8 cellular contexts compared by ENCODE assay signal in the genomic region with DNA sequence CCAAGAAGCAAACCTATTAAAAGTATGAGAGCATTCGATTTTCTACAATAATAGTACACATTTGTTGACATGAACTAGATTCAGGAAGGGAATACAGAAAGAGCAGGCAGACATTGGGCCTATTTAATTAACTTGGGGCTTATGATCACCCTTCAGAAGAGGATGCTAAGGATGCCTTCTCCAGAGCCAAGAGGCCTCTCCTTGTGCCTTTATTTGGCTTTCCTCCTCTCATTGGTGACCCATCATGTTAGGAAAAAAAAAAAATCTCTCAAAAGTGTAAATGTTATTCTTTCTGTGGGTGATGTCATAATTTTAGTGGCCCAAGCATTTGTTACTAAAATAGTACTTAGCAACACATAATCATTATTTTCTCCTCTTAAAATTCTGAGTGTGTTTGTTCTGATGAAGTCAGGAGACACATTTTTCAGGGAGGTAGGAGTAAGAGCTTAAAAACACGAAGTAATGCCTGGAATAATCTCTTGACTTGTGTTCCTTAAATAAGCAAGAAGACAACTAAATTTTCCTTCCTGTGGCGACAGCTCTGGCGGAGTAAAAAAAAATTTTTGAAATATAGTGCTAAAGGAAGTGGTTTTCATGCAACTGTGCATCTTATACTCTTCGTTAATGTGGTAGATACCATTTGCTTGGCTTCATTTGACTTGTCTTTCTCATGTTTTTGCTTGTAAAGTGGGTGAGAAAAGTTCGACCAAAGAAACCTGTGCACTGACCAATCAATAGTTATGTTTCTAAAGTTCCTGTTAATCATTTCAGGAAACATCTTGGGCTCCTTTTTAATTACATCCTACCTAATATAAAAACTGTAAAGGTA. TPM values are rescaled to one million over a fixed set of nuclear protein-coding genes. Genes with fewer than 3 reads are reported as not detected.
DNase-seq lines count a peak whose midpoint lies in the region; ATAC-seq and TF ChIP-seq lines count a peak whose summit lies in the region.

No MANE protein-coding gene starts in this region.

- DNase-seq in GDM1 (lab: John Stamatoyannopoulos, UW) (peak; percentile 31), GM20000 (ENCODE audit: low spot score) (peak; percentile 48), choroid plexus epithelial cell (ENCODE audit: low read depth) (peak; percentile 28), uterus (no peak), DMS153 (lab: John Stamatoyannopoulos, UW) (no peak), right cardiac atrium (no peak), NK-92 (lab: John Stamatoyannopoulos, UW; ENCODE audit: unreplicated experiment) (no peak)

- intact Hi-C loops in uterus (cut with DNase I; ENCODE audit: low total_unique reads) (no loop called here), right cardiac atrium (cut with DNase I) (no loop called here)

- H3K36me3 ChIP-seq in uterus = no peaks in the 10 kb centered on the region

- H3K27me3 ChIP-seq in uterus = no peaks in the 10 kb centered on the region
- no peaks in the 10 kb centered on the region for H3K27me3 ChIP-seq in right cardiac atrium (ENCODE audit: control insufficient read depth, insufficient read depth)

- H3K4me1 ChIP-seq in uterus (peaks cover 0 to 18% of the 10 kb centered on the region in 2 donors), right cardiac atrium (ENCODE audit: control insufficient read depth, insufficient read depth, low read length) (peaks cover 2% of the 10 kb centered on the region)

- no peak for TF ChIP-seq POLR2A in uterus (IDR thresholded peaks at IDR 0.05)

- TF ChIP-seq CTCF in GM20000 (IDR thresholded peaks at IDR 0.05; ENCODE audit: extremely low read depth, missing control alignments) = no peak
- no peak for TF ChIP-seq CTCF in choroid plexus epithelial cell (conservative IDR thresholded peaks at IDR 0.05; ENCODE audit: low read depth, low read length)
- TF ChIP-seq CTCF in uterus (IDR thresholded peaks at IDR 0.05) = no peak

- H3K4me3 ChIP-seq in choroid plexus epithelial cell (ENCODE audit: low read depth, low read length) (no peak overlapping the region), uterus (no peak overlapping the region), right cardiac atrium (ENCODE audit: low read length) (no peak overlapping the region)

- WGBS in right cardiac atrium = 68% methylated on average over 6 of the region's 6 CpGs

- H3K9me3 ChIP-seq in uterus = no peaks in the 10 kb centered on the region
- H3K9me3 ChIP-seq in right cardiac atrium (ENCODE audit: control insufficient read depth, low read length) = no peaks in the 10 kb centered on the region

- ATAC-seq in HG03457 (IDR thresholded peaks at IDR 0.05; ENCODE audit: unreplicated experiment) (peak; percentile 64), right cardiac atrium (no peak)

- peak overlapping the region; percentile 74 to 75 for H3K27ac ChIP-seq in uterus
- H3K27ac ChIP-seq in right cardiac atrium (ENCODE audit: low read length) = no peak overlapping the region

RNA-seq across cellular contexts. Expression of a gene that starts 11.3 kb away (rescaled TPM):
- 100 to 1,000 TPM; 219 to 470 (median 243) TPM for total RNA-seq in uterus
- total RNA-seq in right cardiac atrium = 100 to 1,000 TPM; 142 to 160 (median 154) TPM
- 52.7 TPM for polyA plus RNA-seq in right cardiac atrium

Comparison
In these comparisons a context has a peak if more than half of its experiments do, and no peak if none do; other contexts are left out.
1. DNase-seq: peak in GDM1 (single experiment), GM20000 (single experiment) and choroid plexus epithelial cell (single experiment); none in uterus (0 of 2), DMS153 (single experiment), right cardiac atrium (0 of 3) and NK-92 (single experiment).